In genomic region chr2:127320067-127320466, GRCh38 we compare ENCODE assay signal across 1 cellular context.
TF ChIP-seq lines count a peak whose summit lies in the region.

No MANE protein-coding gene starts in this region.

TF ChIP-seq in GM12878, 131 proteins besides CTCF, POLR2A, EP300 and RAD21:
- TF ChIP-seq RFX5 (IDR thresholded peaks at IDR 0.05; ENCODE audit: low read depth, low read length) (no peak), NBN (IDR thresholded peaks at IDR 0.05) (no peak), JUNB (IDR thresholded peaks at IDR 0.05) (peak; percentile 69), CREB1 (IDR thresholded peaks at IDR 0.05; ENCODE audit: low read depth) (no peak), RBBP5 (conservative IDR thresholded peaks at IDR 0.05) (no peak), NFXL1 (IDR thresholded peaks at IDR 0.05; ENCODE audit: borderline replicate concordance) (no peak)
